Comparison of ENCODE assay signal across 8 cellular contexts in the genomic region with DNA sequence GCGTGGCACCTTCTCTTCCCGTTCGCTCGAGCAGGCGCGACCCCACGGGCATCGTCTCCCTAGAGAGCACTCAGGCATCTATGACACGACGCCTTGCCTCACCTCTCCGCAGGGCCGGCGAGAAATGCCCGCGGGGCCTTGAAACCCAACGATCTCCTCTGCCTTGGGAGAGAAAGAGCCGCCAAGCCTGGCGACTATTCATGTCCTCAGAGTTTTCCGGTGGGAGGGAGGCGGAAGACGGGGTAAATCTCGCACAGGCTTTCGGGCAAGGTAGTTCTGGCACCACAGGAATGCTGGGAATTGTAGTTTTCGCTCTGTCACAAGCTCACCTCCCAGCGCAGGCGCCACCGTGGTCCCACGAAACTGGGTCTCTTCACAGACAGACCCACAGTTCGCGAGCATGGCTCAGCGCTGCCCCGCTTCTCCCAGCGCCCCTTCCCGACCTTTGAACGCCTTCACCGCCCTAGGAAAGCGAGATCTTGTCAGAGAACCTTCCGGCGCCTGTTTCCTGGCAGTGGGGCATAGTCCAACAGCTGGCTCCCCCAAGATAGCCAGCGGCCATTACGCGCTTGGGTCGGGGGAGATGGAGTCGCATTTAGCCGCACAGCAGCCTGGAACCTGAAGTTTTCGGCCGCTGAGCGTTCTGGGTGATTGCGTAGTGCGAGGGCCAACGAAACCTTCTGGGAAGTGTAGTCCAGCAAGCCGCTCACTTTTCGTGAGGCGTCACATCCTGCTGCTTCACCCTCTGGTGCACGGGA.
DNase-seq lines count a peak whose midpoint lies in the region; ATAC-seq and TF ChIP-seq lines count a peak whose summit lies in the region.

A gene with protein sequence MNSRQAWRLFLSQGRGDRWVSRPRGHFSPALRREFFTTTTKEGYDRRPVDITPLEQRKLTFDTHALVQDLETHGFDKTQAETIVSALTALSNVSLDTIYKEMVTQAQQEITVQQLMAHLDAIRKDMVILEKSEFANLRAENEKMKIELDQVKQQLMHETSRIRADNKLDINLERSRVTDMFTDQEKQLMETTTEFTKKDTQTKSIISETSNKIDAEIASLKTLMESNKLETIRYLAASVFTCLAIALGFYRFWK (minus strand): TSS at position 597 of the 758 bp plus-strand sequence. CDS start 395 bp downstream, at position 202.

- ATAC-seq in GM19025 (IDR thresholded peaks at IDR 0.05; ENCODE audit: low read depth, unreplicated experiment) (peak; percentile 81), HG03342 (IDR thresholded peaks at IDR 0.05; ENCODE audit: unreplicated experiment) (peak; percentile 87)
- peak; percentile 93 for ATAC-seq in central memory CD8-positive, alpha-beta T cell (replicated peaks; ENCODE audit: extremely low read depth, poor library complexity, severe bottlenecking)

- peaks cover 9% of the 10 kb centered on the region for H3K36me3 Mint-ChIP-seq in central memory CD8-positive, alpha-beta T cell (ENCODE audit: insufficient read depth)

- peak within 1 kb of the TSS; percentile 98 for H3K4me3 Mint-ChIP-seq in central memory CD8-positive, alpha-beta T cell

- peaks cover 5% of the 10 kb centered on the region for H3K9me3 Mint-ChIP-seq in central memory CD8-positive, alpha-beta T cell

- no peaks in the 10 kb centered on the region for H3K27me3 Mint-ChIP-seq in central memory CD8-positive, alpha-beta T cell

- H3K27ac Mint-ChIP-seq in central memory CD8-positive, alpha-beta T cell (ENCODE audit: low read depth) = peak within 1 kb of the TSS; percentile 99

- peak; percentile 93 for DNase-seq in AG09319 (ENCODE audit: extremely low read depth, low read depth)
- DNase-seq in NCI-H446 (lab: John Stamatoyannopoulos, UW) = peak; percentile 97 to 98
- peak; percentile 92 for DNase-seq in activated CD4-positive, CD25-positive, alpha-beta regulatory T cell treated with anti-CD3 and anti-CD28 coated beads, Interleukin-2, amount 50 U/mL, for 16 hours (ENCODE audit: low read depth, low spot score)
- DNase-seq in central memory CD8-positive, alpha-beta T cell (ENCODE audit: low spot score in 2 of 2) = peak; percentile 85 to 90
- peak; percentile 99 for DNase-seq in iris pigment epithelial cell (ENCODE audit: low read depth)
- peak; percentile 84 to 86 for DNase-seq in stimulated activated CD4-positive, alpha-beta T cell treated with anti-CD3 and anti-CD28 coated beads, Interleukin-12 subunit alpha, Interleukin-12 subunit beta, amount 100 ng/mL, for 24 hours (ENCODE audit: low read depth in 2 of 2)

- TF ChIP-seq CTCF in AG09319 (IDR thresholded peaks at IDR 0.05; ENCODE audit: low read depth, low read length) = no peak

- H3K4me1 Mint-ChIP-seq in central memory CD8-positive, alpha-beta T cell = peaks cover 29% of the 10 kb centered on the region

Comparison
In these comparisons a context has a peak if more than half of its experiments do, and no peak if none do; other contexts are left out.
1. Peak in every context shown above with its lines: DNase-seq and ATAC-seq.